ENCODE assay signal across 1 cellular context in genomic region chr17:81890447-81891302, GRCh38.
TF ChIP-seq lines count a peak whose summit lies in the region.

No MANE protein-coding gene starts in this region.

TF ChIP-seq in IMR-90, 13 proteins besides CTCF, POLR2A, EP300 and RAD21:
- TF ChIP-seq MAZ (IDR thresholded peaks at IDR 0.05; ENCODE audit: borderline replicate concordance, low read depth, low read length) (no peak), MXI1 (IDR thresholded peaks at IDR 0.05; ENCODE audit: borderline replicate concordance, low read depth, low read length) (peak; percentile 63; the same call in 1 of the 2 replicates)
